In genomic region chr7:1169409-1170368, GRCh38 we compare ENCODE assay signal across 8 cellular contexts. TPM values are rescaled to one million over a fixed set of nuclear protein-coding genes. Genes with fewer than 3 reads are reported as not detected.
A peak's percentile ranks its signal among the peaks of the same experiment; 100 is the strongest.
DNase-seq lines count a peak whose midpoint lies in the region; ATAC-seq and TF ChIP-seq lines count a peak whose summit lies in the region.

No MANE protein-coding gene starts in this region.

- H3K4me3 ChIP-seq in KMS-11 (IDR thresholded peaks at IDR 0.05; ENCODE audit: insufficient read depth, low read depth, low read length), result no peak overlapping the region
- H3K4me3 ChIP-seq in body of pancreas, result no peak overlapping the region

- TF ChIP-seq POLR2A in body of pancreas (IDR thresholded peaks at IDR 0.05), result peak in 1 of 3 donors; percentile 39

- H3K4me2 ChIP-seq in KMS-11, result no peak overlapping the region

- H3K27me3 ChIP-seq in KMS-11 (ENCODE audit: insufficient read depth, low read depth) (no peaks in the 10 kb centered on the region; the same call in 1 of the 2 replicates), body of pancreas (no peaks in the 10 kb centered on the region)

- H3K36me3 ChIP-seq in KMS-11 (ENCODE audit: insufficient read depth) (no peaks in the 10 kb centered on the region), body of pancreas (replicated peaks in 1 of 2; ENCODE audit: insufficient read depth in 1 of 2, low read depth in 2 of 2) (no peaks in the 10 kb centered on the region)

- peak; percentile 91 for DNase-seq in AG20443 (ENCODE audit: low spot score)
- peak; percentile 86 for DNase-seq in UCSD-AML1 (lab: John Stamatoyannopoulos, UW; ENCODE audit: unreplicated experiment)
- peak; percentile 84 to 92 (median 86) for DNase-seq in body of pancreas
- DNase-seq in iris pigment epithelial cell (ENCODE audit: low read depth), result peak; percentile 56
- peak; percentile 22 to 91 for DNase-seq in stimulated activated CD4-positive, alpha-beta T cell treated with anti-CD3 and anti-CD28 coated beads, Interleukin-15, amount 100 ng/mL, for 1 hour (ENCODE audit: low read depth in 1 of 2, low spot score in 1 of 2)
- DNase-seq in NCI-H187 treated with DMSO at 0.1 percent for 48 hours (lab: John Stamatoyannopoulos, UW), result no peak

- 49 to 52% methylated on average over 37 to 43 of the region's 43 CpGs for WGBS in body of pancreas, 2 donors

- H3K4me1 ChIP-seq in KMS-11 (ENCODE audit: low read depth, poor library complexity, severe bottlenecking) (no peaks in the 10 kb centered on the region), body of pancreas (peaks cover 7% of the 10 kb centered on the region)

- H3K9me3 ChIP-seq in body of pancreas, result no peaks in the 10 kb centered on the region

- no peaks in the 10 kb centered on the region for H4K20me1 ChIP-seq in KMS-11 (ENCODE audit: insufficient read depth)

- no peak overlapping the region for H3K9ac ChIP-seq in KMS-11

- ATAC-seq in GM19324 (IDR thresholded peaks at IDR 0.05; ENCODE audit: low FRiP score, unreplicated experiment) (peak; percentile 87), body of pancreas (peak; percentile 94)

- no peaks in the 10 kb centered on the region for H3K79me2 ChIP-seq in KMS-11 (ENCODE audit: insufficient read depth, low read depth)

- H3K27ac ChIP-seq in KMS-11, result no peak overlapping the region
- peak overlapping the region in 3 of 4 donors; percentile 24 to 35 (median 27) for H3K27ac ChIP-seq in body of pancreas

- H2AFZ ChIP-seq in KMS-11 (ENCODE audit: low read depth), result no peak overlapping the region

- intact Hi-C loops in body of pancreas (cut with DNase I), result loop anchor here (5.0 to 10.0 kb wide), 2 partner anchors 37 to 175 kb away; no protein-coding TSS in a partner anchor

- TF ChIP-seq CTCF in KMS-11 (conservative IDR thresholded peaks at IDR 0.05; ENCODE audit: low read depth, low read length), result peak; percentile 32; the same call in 1 of the 2 replicates
- peak; percentile 73 to 91 (median 83) for TF ChIP-seq CTCF in body of pancreas (IDR thresholded peaks at IDR 0.05)

RNA-seq across cellular contexts. Expression of gene ZFAND2A, which starts 9.7 kb away (rescaled TPM):
- 10 to 100 TPM; 15.6 to 17.8 TPM for total RNA-seq in body of pancreas
